ENCODE assay signal across 17 cellular contexts in the genomic region with DNA sequence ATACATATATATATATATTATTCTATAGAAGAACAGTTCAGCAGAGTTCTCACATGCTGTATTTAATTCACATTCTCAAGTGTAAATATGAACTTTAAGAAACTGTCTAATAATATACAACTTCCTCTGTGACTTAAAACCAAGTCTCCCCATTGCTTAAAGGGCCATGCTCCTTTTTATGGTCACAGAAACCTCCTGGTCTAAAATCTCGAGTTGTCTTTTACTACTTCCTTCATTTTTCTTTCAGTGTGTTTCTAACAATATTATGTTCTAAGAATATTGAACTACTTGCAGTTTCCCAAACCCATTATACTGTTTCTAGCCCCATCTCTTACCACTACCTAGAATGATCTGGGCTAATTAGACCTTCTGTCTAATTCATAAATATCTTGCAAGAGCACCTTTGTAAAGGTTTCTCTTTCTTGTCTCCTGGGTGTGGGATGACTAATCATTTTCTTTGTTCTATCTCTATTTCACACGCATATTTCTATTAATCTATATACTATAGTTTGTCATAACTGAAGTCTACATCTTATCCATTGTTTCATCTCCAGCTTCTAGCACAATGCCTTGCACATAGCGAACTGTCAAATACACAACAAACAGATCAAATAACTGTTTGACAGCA. TPM values are rescaled to one million over a fixed set of nuclear protein-coding genes. Genes with fewer than 3 reads are reported as not detected.
DNase-seq lines count a peak whose midpoint lies in the region; ATAC-seq and TF ChIP-seq lines count a peak whose summit lies in the region.
"Had no signal": no experiment of that assay in that cellular context is flagged by ENCODE, and none has a peak within 500 bp of the region (broad histone marks: within the 10 kb centered on the region; RNA-seq: fewer than 3 reads in every experiment).

No MANE protein-coding gene starts in this region.

- H3K4me1 ChIP-seq in spleen = no peaks in the 10 kb centered on the region
- H3K4me1 ChIP-seq: stomach had no signal

- TF ChIP-seq CTCF in spleen (IDR thresholded peaks at IDR 0.05 in 8 of 11, conservative IDR thresholded peaks at IDR 0.05 in 3 of 11) = no peak

- intact Hi-C loops in spleen (cut with DNase I; ENCODE audit: low total_unique reads) = no loop called here

- WGBS in spleen, 5 donors = 55 to 69% (median 61%) methylated on average over 3 of the region's 3 CpGs

- no peak for TF ChIP-seq POLR2A in spleen (IDR thresholded peaks at IDR 0.05)

- no peaks in the 10 kb centered on the region for H3K27me3 ChIP-seq in spleen (replicated peaks in 1 of 7)
- H3K27me3 ChIP-seq: stomach had no signal

- no peak overlapping the region for H3K27ac ChIP-seq in spleen
- H3K27ac ChIP-seq: stomach had no signal

- H3K36me3 ChIP-seq in spleen = no peaks in the 10 kb centered on the region
- H3K36me3 ChIP-seq: stomach had no signal

- ATAC-seq in GM18907 (IDR thresholded peaks at IDR 0.05; ENCODE audit: unreplicated experiment) (peak; percentile 76), GM21529 (IDR thresholded peaks at IDR 0.05; ENCODE audit: unreplicated experiment) (peak; percentile 73), HG03159 (IDR thresholded peaks at IDR 0.05; ENCODE audit: unreplicated experiment) (peak; percentile 50)
- ATAC-seq: activated naive CD4-positive, alpha-beta T cell treated with anti-CD3 and anti-CD28 coated beads, Interleukin-2, amount 50 U/mL, for 72 hours had no signal

- DNase-seq in OCI-M1 (lab: John Stamatoyannopoulos, UW) = peak; percentile 30
- no peak for DNase-seq in Ammon's horn (ENCODE audit: low spot score)
- DNase-seq in spleen = no peak
- no peak for DNase-seq in DMS153 (lab: John Stamatoyannopoulos, UW)
- DNase-seq: activated B cell treated with CpG ODN at 0.5 μM for 24 hours; activated CD8-positive, alpha-beta memory T cell treated with anti-CD3 and anti-CD28 coated beads, Interleukin-2, amount 50 U/mL, for 48 hours; foreskin melanocyte; mesendoderm; MV-4-11; NCI-H2171; stomach; SW 1271 had no signal

- H3K4me3 ChIP-seq in spleen = no peak overlapping the region
- H3K4me3 ChIP-seq: stomach had no signal

- H3K9me3 ChIP-seq in spleen = no peaks in the 10 kb centered on the region
- H3K9me3 ChIP-seq: stomach had no signal

RNA-seq across cellular contexts. Expression of gene ERBB4, which starts 48.8 kb away (rescaled TPM):
- total RNA-seq in spleen = 1 to 10 TPM in 2 of 7 donors, under 1 TPM in 5; 0.21 to 1.4 (median 0.59) TPM
- polyA plus RNA-seq in spleen = under 1 TPM; under 0.01 to 0.02 (median under 0.01) TPM
- total RNA-seq: activated B cell treated with CpG ODN at 0.5 μM for 24 hours; activated naive CD4-positive, alpha-beta T cell treated with anti-CD3 and anti-CD28 coated beads, Interleukin-2, amount 50 U/mL, for 72 hours had no signal
- polyA plus RNA-seq: CD14-positive monocyte had no signal
